22 cellular contexts compared by ENCODE assay signal in the genomic region with DNA sequence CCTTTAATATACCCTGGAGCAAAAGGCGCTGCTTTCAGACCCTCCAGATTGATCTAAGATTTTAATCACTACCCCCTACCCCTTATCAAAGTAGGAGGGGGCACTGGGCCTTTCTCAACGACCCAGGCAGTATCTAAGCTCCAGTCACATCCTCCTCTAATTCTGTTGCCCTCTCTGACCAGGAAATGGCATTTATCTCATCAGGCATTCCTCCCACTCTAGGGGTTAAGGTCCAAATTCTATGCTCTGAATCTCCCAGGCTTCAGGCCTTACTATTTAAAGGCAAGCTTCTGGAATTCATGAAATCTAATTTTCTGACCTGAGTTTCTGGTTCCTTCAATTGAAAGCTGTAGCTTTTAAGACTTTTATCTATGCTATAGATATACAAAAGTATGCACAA.
"Had no signal": no experiment of that assay in that cellular context is flagged by ENCODE, and none has a peak within 500 bp of the region (broad histone marks: within the 10 kb centered on the region; RNA-seq: fewer than 3 reads in every experiment).

No MANE protein-coding gene starts in this region.

- H3K27ac Mint-ChIP-seq: memory B cell; naive thymus-derived CD8-positive, alpha-beta T cell; stimulated activated effector memory CD8-positive, alpha-beta T cell treated with anti-CD3 and anti-CD28 coated beads, Interleukin-12 subunit alpha, Interleukin-12 subunit beta, amount 100 ng/mL, for 72 hours; stimulated activated naive CD8-positive, alpha-beta T cell treated with anti-CD3 and anti-CD28 coated beads, Interleukin-15, Interleukin-2, amounts not matched to agents 100 ng/mL and 50 ng/mL, for 24 hours had no signal

- H3K9me3 ChIP-seq: left lung, lower lobe of right lung, right atrium auricular region, testis, tibial nerve, upper lobe of right lung, vagina had no signal

- H3K4me1 ChIP-seq: left lung, lower lobe of right lung, right atrium auricular region, testis, tibial nerve, upper lobe of right lung, vagina had no signal

- H3K36me3 ChIP-seq: left lung, lower lobe of right lung, right atrium auricular region, tibial nerve, upper lobe of right lung, vagina had no signal

- H3K27me3 Mint-ChIP-seq: memory B cell; stimulated activated naive CD8-positive, alpha-beta T cell treated with anti-CD3 and anti-CD28 coated beads, Interleukin-15, Interleukin-2, amounts not matched to agents 100 ng/mL and 50 ng/mL, for 24 hours had no signal

- H3K27me3 ChIP-seq: dorsolateral prefrontal cortex, left lung, right atrium auricular region, testis, tibial nerve, upper lobe of right lung, vagina had no signal

- H3K9me3 Mint-ChIP-seq: neural crest cell had no signal

- H3K4me1 Mint-ChIP-seq: naive thymus-derived CD8-positive, alpha-beta T cell; neural crest cell; stimulated activated effector memory CD8-positive, alpha-beta T cell treated with anti-CD3 and anti-CD28 coated beads, Interleukin-12 subunit alpha, Interleukin-12 subunit beta, amount 100 ng/mL, for 72 hours had no signal

- DNase-seq: cortex of kidney; dorsolateral prefrontal cortex; effector CD8-positive, alpha-beta T cell; foreskin melanocyte; head of caudate nucleus; hypothalamus; islet precursor cell; left lung; lower lobe of right lung; naive thymus-derived CD8-positive, alpha-beta T cell; posterior cingulate gyrus; stimulated activated CD4-positive, alpha-beta T cell treated with anti-CD3 and anti-CD28 coated beads, Interleukin-4, amount 100 ng/mL, for 1 hour; stimulated activated CD8-positive, alpha-beta memory T cell treated with anti-CD3 and anti-CD28 coated beads, Interleukin-4, amount 100 ng/mL, for 48 hours; testis; upper lobe of right lung had no signal

- H3K27ac ChIP-seq: dorsolateral prefrontal cortex, left lung, lower lobe of right lung, right atrium auricular region, testis, tibial nerve, upper lobe of right lung, vagina had no signal

- ATAC-seq: lower lobe of right lung; naive thymus-derived CD8-positive, alpha-beta T cell; stimulated activated effector memory CD8-positive, alpha-beta T cell treated with anti-CD3 and anti-CD28 coated beads, Interleukin-12 subunit alpha, Interleukin-12 subunit beta, amount 100 ng/mL, for 72 hours; upper lobe of right lung had no signal

- H3K4me3 Mint-ChIP-seq: memory B cell; naive thymus-derived CD8-positive, alpha-beta T cell; neural crest cell; stimulated activated effector memory CD8-positive, alpha-beta T cell treated with anti-CD3 and anti-CD28 coated beads, Interleukin-12 subunit alpha, Interleukin-12 subunit beta, amount 100 ng/mL, for 72 hours; stimulated activated naive CD8-positive, alpha-beta T cell treated with anti-CD3 and anti-CD28 coated beads, Interleukin-15, Interleukin-2, amounts not matched to agents 100 ng/mL and 50 ng/mL, for 24 hours had no signal

- H3K4me3 ChIP-seq: dorsolateral prefrontal cortex, left lung, lower lobe of right lung, right atrium auricular region, testis, tibial nerve, upper lobe of right lung, vagina had no signal

- H3K36me3 Mint-ChIP-seq: memory B cell; naive thymus-derived CD8-positive, alpha-beta T cell; stimulated activated effector memory CD8-positive, alpha-beta T cell treated with anti-CD3 and anti-CD28 coated beads, Interleukin-12 subunit alpha, Interleukin-12 subunit beta, amount 100 ng/mL, for 72 hours had no signal
